Comparison of ENCODE assay signal across 11 cellular contexts in the genomic region with DNA sequence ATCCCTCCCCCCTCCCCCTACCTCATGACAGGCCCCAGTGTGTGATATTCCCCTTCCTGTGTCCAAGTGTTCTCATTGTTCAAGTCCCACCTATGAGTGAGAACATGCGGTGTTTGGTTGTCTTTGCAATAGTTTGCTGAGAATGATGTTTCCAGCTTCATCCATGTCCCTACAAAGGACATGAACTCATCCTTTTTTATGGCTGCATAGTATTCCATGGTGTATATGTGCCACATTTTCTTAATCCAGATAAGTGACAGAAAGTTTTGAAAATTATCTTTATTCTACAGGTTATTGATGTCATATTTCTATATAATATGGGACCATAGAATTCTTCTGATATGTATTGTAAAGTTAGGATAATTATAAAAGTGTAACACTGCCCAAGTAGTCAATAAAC. TPM values are rescaled to one million over a fixed set of nuclear protein-coding genes. Genes with fewer than 3 reads are reported as not detected.
"Had no signal": no experiment of that assay in that cellular context is flagged by ENCODE, and none has a peak within 500 bp of the region (broad histone marks: within the 10 kb centered on the region; RNA-seq: fewer than 3 reads in every experiment).

No MANE protein-coding gene starts in this region.

RNA-seq across cellular contexts. Expression of a gene that starts 11.3 kb away (rescaled TPM):
- total RNA-seq: activated B cell treated with CpG ODN at 0.5 μM for 24 hours; activated CD4-positive, alpha-beta memory T cell treated with anti-CD3 and anti-CD28 coated beads for 36 hours; activated CD4-positive, alpha-beta memory T cell treated with anti-CD3 and anti-CD28 coated beads, Interleukin-2, amount 10 ng/mL, durations not matched to agents 7 days and 5 days; activated CD4-positive, alpha-beta T cell treated with anti-CD3 and anti-CD28 coated beads for 36 hours; activated CD4-positive, alpha-beta T cell treated with anti-CD3 and anti-CD28 coated beads, Interleukin-2, amount 10 ng/mL, durations not matched to agents 24 days and 14 days; activated CD4-positive, alpha-beta T cell treated with anti-CD3 and anti-CD28 coated beads, Interleukin-2, amount 10 ng/mL, durations not matched to agents 7 days and 5 days; activated CD8-positive, alpha-beta memory T cell treated with anti-CD3 and anti-CD28 coated beads for 36 hours; activated CD8-positive, alpha-beta T cell treated with anti-CD3 and anti-CD28 coated beads for 36 hours; activated CD8-positive, alpha-beta T cell treated with anti-CD3 and anti-CD28 coated beads, Interleukin-2, amount 10 ng/mL, durations not matched to agents 7 days and 5 days; T-helper 1 cell treated with Interleukin-12 subunit alpha and Interleukin-12 subunit beta and Interleukin-4 antibody, amounts not matched to agents 30 ng/mL and 1 ng/mL, for 36 hours; T-helper 17 cell had no signal
